In genomic region chr14:83575301-83575700, GRCh38 we compare ENCODE assay signal across 20 cellular contexts.
"Had no signal": no experiment of that assay in that cellular context is flagged by ENCODE, and none has a peak within 500 bp of the region (broad histone marks: within the 10 kb centered on the region; RNA-seq: fewer than 3 reads in every experiment).

No MANE protein-coding gene starts in this region.

- H3K27me3 ChIP-seq: cardiac muscle cell, dorsolateral prefrontal cortex, hepatocyte, neutrophil, upper lobe of right lung had no signal

- H3K9ac ChIP-seq: parathyroid adenoma had no signal

- H3K4me2 ChIP-seq: hepatocyte had no signal

- H3K27ac ChIP-seq: cardiac muscle cell, dorsolateral prefrontal cortex, hepatocyte, neutrophil, parathyroid adenoma, thoracic aorta, upper lobe of right lung had no signal

- H3K79me2 ChIP-seq: hepatocyte, parathyroid adenoma had no signal

- H3K9me3 ChIP-seq: neutrophil, thoracic aorta, upper lobe of right lung had no signal

- H3K4me1 ChIP-seq: parathyroid adenoma, upper lobe of right lung had no signal

- H3K4me3 ChIP-seq: cardiac muscle cell, dorsolateral prefrontal cortex, hepatocyte, thoracic aorta, upper lobe of right lung had no signal

- H3K36me3 ChIP-seq: cardiac muscle cell, neutrophil, thoracic aorta, upper lobe of right lung had no signal

- H2AFZ ChIP-seq: hepatocyte, parathyroid adenoma had no signal

- ATAC-seq: activated naive CD8-positive, alpha-beta T cell treated with anti-CD3 and anti-CD28 coated beads, Interleukin-2, amount 50 U/mL, for 24 hours; left lobe of liver; natural killer cell; stimulated activated effector memory CD8-positive, alpha-beta T cell treated with anti-CD3 and anti-CD28 coated beads, Interleukin-12 subunit alpha, Interleukin-12 subunit beta, amount 100 ng/mL, for 72 hours; upper lobe of right lung had no signal

- FAIRE-seq: astrocyte, keratinocyte had no signal

- DNase-seq: activated CD4-positive, alpha-beta T cell treated with anti-CD3 and anti-CD28 coated beads for 1 hour; activated CD4-positive, alpha-beta T cell treated with anti-CD3 and anti-CD28 coated beads, Interleukin-2, amount 50 U/mL, for 4 hours; activated naive CD4-positive, alpha-beta T cell treated with anti-CD3 and anti-CD28 coated beads for 36 hours; activated naive CD8-positive, alpha-beta T cell treated with anti-CD3 and anti-CD28 coated beads, Interleukin-2, amount 50 U/mL, for 24 hours; activated T-cell treated with anti-CD3 and anti-CD28 coated beads for 4 hours; dorsolateral prefrontal cortex; erythroblast; mammary epithelial cell; natural killer cell; T1000; upper lobe of right lung had no signal
